Comparison of ENCODE assay signal across 8 cellular contexts in genomic region chr1:220086261-220086686, GRCh38. TPM values are rescaled to one million over a fixed set of nuclear protein-coding genes. Genes with fewer than 3 reads are reported as not detected.
DNase-seq lines count a peak whose midpoint lies in the region; ATAC-seq and TF ChIP-seq lines count a peak whose summit lies in the region.
"Not testable (repeated sequence)": the region's sequence is repeated elsewhere in the genome, so short reads cannot be mapped to it uniquely, and the experiment has no call there.

No MANE protein-coding gene starts in this region.

- peak overlapping the region; percentile 39; the same call in 1 of the 2 replicates for H3K4me2 ChIP-seq in BLaER1
- not testable (repeated sequence) for H3K4me2 ChIP-seq in mesendoderm (ENCODE audit: low read length)

- H3K9me3 Mint-ChIP-seq in HFFc6 = not testable (repeated sequence)

- not testable (repeated sequence) for H3K4ac ChIP-seq in mesendoderm (ENCODE audit: low read depth, low read length)

- peak; percentile 19; the same call in 1 of the 2 replicates for TF ChIP-seq CTCF in HFFc6 (IDR thresholded peaks at IDR 0.05)

- DNase-seq in HFFc6 = not testable (repeated sequence)
- DNase-seq in Kasumi-1 (lab: John Stamatoyannopoulos, UW) = peak; percentile 26 to 27
- peak; percentile 13 for DNase-seq in activated CD4-positive, alpha-beta T cell treated with anti-CD3 and anti-CD28 coated beads for 48 hours
- DNase-seq in mesendoderm = peak; percentile 68

- ATAC-seq in GM18511 (IDR thresholded peaks at IDR 0.05; ENCODE audit: unreplicated experiment) = peak; percentile 62
- peak; percentile 53 for ATAC-seq in GM19467 (IDR thresholded peaks at IDR 0.05; ENCODE audit: unreplicated experiment)
- peak; percentile 42 for ATAC-seq in HG03103 (IDR thresholded peaks at IDR 0.05; ENCODE audit: low read depth, unreplicated experiment)

- H3K36me3 Mint-ChIP-seq in HFFc6 (ENCODE audit: low read depth) = not testable (repeated sequence)

- not testable (repeated sequence) for H4K5ac ChIP-seq in mesendoderm (ENCODE audit: low read length)

- H3K4me1 ChIP-seq in BLaER1 = peaks cover 20% of the 10 kb centered on the region; the same call in 1 of the 2 replicates
- H3K4me1 ChIP-seq in mesendoderm (ENCODE audit: control insufficient read depth, low read depth, low read length) = not testable (repeated sequence)

- not testable (repeated sequence) for H3K27ac Mint-ChIP-seq in HFFc6

- H3K27me3 ChIP-seq in BLaER1; mesendoderm (ENCODE audit: insufficient read depth, low read length, poor library complexity): not testable (repeated sequence)

- not testable (repeated sequence) for H3K56ac ChIP-seq in mesendoderm (ENCODE audit: low read length)

- H4K8ac ChIP-seq in mesendoderm (ENCODE audit: low read depth, low read length) = not testable (repeated sequence)

- H3K18ac ChIP-seq in mesendoderm (ENCODE audit: low read length) = not testable (repeated sequence)

- H2AK5ac ChIP-seq in mesendoderm (ENCODE audit: low read length) = not testable (repeated sequence)

- H2BK120ac ChIP-seq in mesendoderm (ENCODE audit: low read depth, low read length) = not testable (repeated sequence)

- H3K27ac ChIP-seq in BLaER1; mesendoderm (ENCODE audit: low read depth, low read length): not testable (repeated sequence)

- not testable (repeated sequence) for H3K9ac ChIP-seq in BLaER1; mesendoderm (ENCODE audit: low read length)

- peaks cover 35% of the 10 kb centered on the region for H3K36me3 ChIP-seq in BLaER1
- H3K36me3 ChIP-seq in mesendoderm (ENCODE audit: control insufficient read depth, insufficient read depth, low read length) = not testable (repeated sequence)

- H3K9me3 ChIP-seq in BLaER1 = peaks cover 14% of the 10 kb centered on the region; the same call in 1 of the 2 replicates

- H4K20me1 ChIP-seq in BLaER1 = not testable (repeated sequence)

- not testable (repeated sequence) for H3K4me3 Mint-ChIP-seq in HFFc6

- H3K23ac ChIP-seq in mesendoderm (ENCODE audit: low read length) = not testable (repeated sequence)

- H3K4me3 ChIP-seq in BLaER1; mesendoderm (ENCODE audit: low read length): not testable (repeated sequence)

- not testable (repeated sequence) for H3K79me1 ChIP-seq in mesendoderm (ENCODE audit: low read length)

- not testable (repeated sequence) for H3K27me3 Mint-ChIP-seq in HFFc6 (ENCODE audit: insufficient read depth)

- not testable (repeated sequence) for H3K4me1 Mint-ChIP-seq in HFFc6 (ENCODE audit: low read depth)

- H2BK15ac ChIP-seq in mesendoderm (replicated peaks; ENCODE audit: low read depth) = not testable (repeated sequence)

- not testable (repeated sequence) for H2BK5ac ChIP-seq in mesendoderm (ENCODE audit: low read length)

- WGBS in mesendoderm (ENCODE audit: extremely low coverage, insufficient coverage, low lambda C conversion rate) = no CpG with 5 or more reads among the region's 15 CpGs

- not testable (repeated sequence) for H3K79me2 ChIP-seq in mesendoderm (ENCODE audit: control insufficient read depth, insufficient read depth, low read length)

RNA-seq across cellular contexts. Expression of gene BPNT1, which starts 3.3 kb away (rescaled TPM):
- total RNA-seq in HFFc6 (2021; fragmentation: NEBNext Ultra II Directional; extraction: Animal tissue kit (Norgen Biotek cat#: 25700)) = 10 to 100 TPM; 22.0 to 28.1 (median 25.0) TPM
- polyA plus RNA-seq in mesendoderm (2013, experiment 1 of 2) = 12.9 TPM
- 14.3 TPM for polyA plus RNA-seq in mesendoderm (2013, experiment 2 of 2)

RNA-seq across cellular contexts. Expression of gene IARS2, which starts 7.7 kb away (rescaled TPM):
- 10 to 100 TPM; 81.6 to 95.2 (median 90.5) TPM for total RNA-seq in HFFc6 (2021; fragmentation: NEBNext Ultra II Directional; extraction: Animal tissue kit (Norgen Biotek cat#: 25700))
- 41.4 TPM for polyA plus RNA-seq in mesendoderm (2013, experiment 1 of 2)
- 41.0 TPM for polyA plus RNA-seq in mesendoderm (2013, experiment 2 of 2)

RNA-seq across cellular contexts. Expression of gene EPRS1, which starts 40.0 kb away (rescaled TPM):
- 100 to 1,000 TPM; 153 to 177 (median 167) TPM for total RNA-seq in HFFc6 (2021; fragmentation: NEBNext Ultra II Directional; extraction: Animal tissue kit (Norgen Biotek cat#: 25700))
- 82.1 TPM for polyA plus RNA-seq in mesendoderm (2013, experiment 1 of 2)
- polyA plus RNA-seq in mesendoderm (2013, experiment 2 of 2) = 84.0 TPM
